ENCODE assay signal across 8 cellular contexts in the genomic region with DNA sequence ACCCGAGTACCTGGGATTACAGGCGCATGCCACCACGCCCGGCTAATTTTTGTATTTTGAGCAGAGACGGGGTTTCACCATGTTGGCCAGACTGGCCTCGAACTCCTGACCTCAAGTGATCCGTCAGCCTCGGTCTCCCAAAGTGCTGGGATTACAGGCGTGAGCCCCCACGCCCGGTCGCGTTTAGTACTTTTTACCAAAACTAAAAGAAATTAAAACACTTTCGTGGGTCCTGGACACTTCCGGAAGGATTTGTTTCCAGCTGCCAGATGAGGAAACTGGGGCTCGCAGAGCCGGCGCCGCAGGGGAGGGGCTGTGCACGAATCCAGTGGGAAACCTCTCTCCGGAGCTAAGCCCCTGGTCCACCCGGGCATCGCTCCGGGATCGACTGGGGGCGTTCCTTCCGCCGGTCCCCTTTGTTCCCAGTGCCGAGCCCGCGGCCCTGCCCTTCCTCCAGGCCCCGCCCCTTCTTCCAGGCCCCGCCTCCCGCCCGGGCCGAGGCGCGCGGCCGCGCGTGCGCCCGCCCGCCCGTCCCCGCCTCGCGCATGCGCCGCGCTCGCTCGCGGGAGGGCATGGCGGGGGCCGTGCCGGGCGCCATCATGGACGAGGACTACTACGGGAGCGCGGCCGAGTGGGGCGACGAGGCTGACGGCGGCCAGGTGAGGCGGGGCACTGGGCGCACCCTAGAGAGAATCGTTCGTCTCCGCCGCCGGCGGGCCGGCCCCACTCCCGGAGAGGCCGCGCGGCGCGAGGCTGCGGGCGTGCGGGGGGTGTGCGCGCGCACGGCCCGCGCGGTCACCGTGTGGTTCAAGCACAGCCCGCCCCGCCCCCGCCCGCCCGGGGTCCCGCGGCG. TPM values are rescaled to one million over a fixed set of nuclear protein-coding genes. Genes with fewer than 3 reads are reported as not detected.
DNase-seq lines count a peak whose midpoint lies in the region; ATAC-seq, FAIRE-seq and TF ChIP-seq lines count a peak whose summit lies in the region.

A gene with protein sequence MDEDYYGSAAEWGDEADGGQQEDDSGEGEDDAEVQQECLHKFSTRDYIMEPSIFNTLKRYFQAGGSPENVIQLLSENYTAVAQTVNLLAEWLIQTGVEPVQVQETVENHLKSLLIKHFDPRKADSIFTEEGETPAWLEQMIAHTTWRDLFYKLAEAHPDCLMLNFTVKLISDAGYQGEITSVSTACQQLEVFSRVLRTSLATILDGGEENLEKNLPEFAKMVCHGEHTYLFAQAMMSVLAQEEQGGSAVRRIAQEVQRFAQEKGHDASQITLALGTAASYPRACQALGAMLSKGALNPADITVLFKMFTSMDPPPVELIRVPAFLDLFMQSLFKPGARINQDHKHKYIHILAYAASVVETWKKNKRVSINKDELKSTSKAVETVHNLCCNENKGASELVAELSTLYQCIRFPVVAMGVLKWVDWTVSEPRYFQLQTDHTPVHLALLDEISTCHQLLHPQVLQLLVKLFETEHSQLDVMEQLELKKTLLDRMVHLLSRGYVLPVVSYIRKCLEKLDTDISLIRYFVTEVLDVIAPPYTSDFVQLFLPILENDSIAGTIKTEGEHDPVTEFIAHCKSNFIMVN (plus strand): TSS at position 546 of the 853 bp plus-strand sequence. CDS start 54 bp downstream, at position 600.

- H3K36me3 ChIP-seq in WERI-Rb-1 (peaks cover 9% of the 10 kb centered on the region), breast epithelium (no peaks in the 10 kb centered on the region), small intestine (ENCODE audit: control insufficient read depth in 2 of 2, insufficient read depth in 2 of 2, low read length in 2 of 2) (peaks cover 0 to under 1% of the 10 kb centered on the region in 2 donors)

- H3K27me3 ChIP-seq in WERI-Rb-1 (ENCODE audit: insufficient read depth, low read depth, severe bottlenecking) (no peaks in the 10 kb centered on the region), breast epithelium (no peaks in the 10 kb centered on the region), small intestine (ENCODE audit: control insufficient read depth in 2 of 2, insufficient read depth in 2 of 2, low read length in 2 of 2) (no peaks in the 10 kb centered on the region)

- no peak for TF ChIP-seq CTCF in 22Rv1 (IDR thresholded peaks at IDR 0.05)
- TF ChIP-seq CTCF in WERI-Rb-1 (IDR thresholded peaks at IDR 0.05; ENCODE audit: low read depth, low read length): no peak
- TF ChIP-seq CTCF in breast epithelium (IDR thresholded peaks at IDR 0.05): no peak

- H3K4me3 ChIP-seq in WERI-Rb-1 (ENCODE audit: low read depth, low read length) (peak within 1 kb of the TSS; percentile 81), breast epithelium (peak within 1 kb of the TSS; percentile 66 to 79 (median 78)), small intestine (ENCODE audit: low read depth in 1 of 2, low read length in 2 of 2) (peak within 1 kb of the TSS; percentile 87 to 96)

- FAIRE-seq in small intestine (lab: Jason Lieb, UNC): no peak

- no peak for TF ChIP-seq POLR2A in breast epithelium (IDR thresholded peaks at IDR 0.05)

- intact Hi-C loops in breast epithelium (cut with DNase I; ENCODE audit: low total_unique reads): loop anchor here (5.0 to 10.0 kb wide), 2 partner anchors 61 to 86 kb away; partner anchors contain the start of gene PRELID3B

- WGBS in small intestine, 3 donors: 2 to 5% (median 5%) methylated on average over 40 to 102 of the region's 102 CpGs

- DNase-seq in NCI-H2171 (lab: John Stamatoyannopoulos, UW) (peak; percentile 94), WERI-Rb-1 (peak; percentile 88), breast epithelium (ENCODE audit: low spot score in 2 of 2) (peak; percentile 76 to 84), iPS-NIHi11 (ENCODE audit: low spot score) (peak; percentile 99), small intestine (peak; percentile 86)

- H3K9me3 ChIP-seq in WERI-Rb-1 (ENCODE audit: severe bottlenecking): peaks cover 9% of the 10 kb centered on the region
- H3K9me3 ChIP-seq in breast epithelium: peaks cover 4% of the 10 kb centered on the region in 2 donors
- H3K9me3 ChIP-seq in small intestine (ENCODE audit: control insufficient read depth, low read depth): no peaks in the 10 kb centered on the region

- H3K27ac ChIP-seq in 22Rv1 (peak within 1 kb of the TSS; percentile 76), WERI-Rb-1 (peak within 1 kb of the TSS; percentile 96), breast epithelium (peak within 1 kb of the TSS; percentile 89 to 95), small intestine (ENCODE audit: low read depth in 1 of 2, low read length in 1 of 2) (peak within 1 kb of the TSS; percentile 56 to 88)

- H3K4me1 ChIP-seq in breast epithelium (peaks cover 0 to 2% of the 10 kb centered on the region in 2 donors), small intestine (ENCODE audit: control insufficient read depth in 2 of 2, insufficient read depth in 1 of 2, low read depth in 1 of 2, low read length in 1 of 2) (peaks cover 0 to 6% of the 10 kb centered on the region in 2 donors)

- ATAC-seq in GM18520 (IDR thresholded peaks at IDR 0.05; ENCODE audit: unreplicated experiment): peak; percentile 64
- ATAC-seq in HG03066 (IDR thresholded peaks at IDR 0.05; ENCODE audit: low read depth, unreplicated experiment): peak; percentile 68

RNA-seq across cellular contexts. Expression of the gene that starts here (rescaled TPM):
- total RNA-seq in breast epithelium: 10 to 100 TPM; 50.1 to 78.7 (median 77.7) TPM
- polyA plus RNA-seq in small intestine: 10 to 100 TPM; 29.5 to 45.2 (median 44.4) TPM

Comparison
In these comparisons a context has a peak if more than half of its experiments do, and no peak if none do; other contexts are left out.
1. Peak in every context shown above with its lines: DNase-seq, ATAC-seq, H3K4me3 ChIP-seq and H3K27ac ChIP-seq.